In the genomic region with DNA sequence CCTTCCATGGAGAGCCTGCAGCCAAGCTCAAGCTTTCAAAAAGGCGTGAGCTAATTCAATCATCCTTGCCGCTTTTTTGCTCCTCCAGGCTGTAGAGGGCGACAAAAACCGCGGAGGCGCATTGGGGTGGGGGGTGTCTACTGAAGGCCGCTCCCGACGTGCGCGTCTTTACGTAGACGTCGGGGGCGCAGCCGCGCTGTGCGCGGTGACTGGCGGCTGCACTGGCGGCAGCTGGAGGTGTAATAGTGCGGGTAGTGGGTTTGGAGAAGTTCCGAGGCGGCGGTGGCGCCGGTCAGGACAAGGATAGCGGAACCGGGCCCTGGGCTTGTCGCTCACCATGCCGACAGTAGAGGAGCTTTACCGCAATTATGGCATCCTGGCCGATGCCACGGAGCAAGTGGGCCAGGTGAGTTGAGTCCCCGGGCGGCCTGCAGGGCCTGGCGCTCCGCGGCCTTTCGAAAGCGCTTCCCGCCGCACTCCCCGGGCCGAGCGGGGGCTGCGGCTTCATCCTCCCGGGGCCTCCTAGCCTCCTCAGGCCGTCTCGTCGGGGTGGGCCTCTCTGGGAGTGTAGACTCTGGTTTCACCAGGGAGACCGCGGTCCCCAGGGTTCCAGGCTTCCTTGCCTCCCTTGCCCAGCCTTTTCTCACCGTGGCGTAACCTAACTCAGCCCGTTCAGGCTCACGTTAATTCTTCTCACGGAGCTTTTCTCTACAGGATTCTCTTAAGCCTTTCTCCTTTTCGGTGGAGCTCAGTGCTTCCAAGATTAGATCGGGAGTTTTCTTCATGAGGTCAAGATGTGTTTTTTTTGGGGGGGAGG, we compare ENCODE assay signal across 8 cellular contexts. TPM values are rescaled to one million over a fixed set of nuclear protein-coding genes. Genes with fewer than 3 reads are reported as not detected.
DNase-seq lines count a peak whose midpoint lies in the region; ATAC-seq, FAIRE-seq and TF ChIP-seq lines count a peak whose summit lies in the region.

A gene (plus strand): TSS at position 206 of the 817 bp plus-strand sequence. CDS start 132 bp downstream, at position 338.

- FAIRE-seq in endothelial cell of umbilical vein (lab: Jason Lieb, UNC): peak; percentile 92

- H2AFZ ChIP-seq in OCI-LY3 (ENCODE audit: low read depth, low read length): peak within 1 kb of the TSS; percentile 99
- peak within 1 kb of the TSS; percentile 99 for H2AFZ ChIP-seq in endothelial cell of umbilical vein (ENCODE audit: low read depth, low read length)

- CTCF ChIA-PET in endothelial cell of umbilical vein (lab: Charles Lee): interaction anchor here (0.6 to 2.4 kb wide), 16 partner anchors 9 to 540 kb away, joined by 3 to 18 read pairs (median 6); a partner anchor contains a TSS

- H3K9ac ChIP-seq in OCI-LY3 (ENCODE audit: low read length): peak within 1 kb of the TSS; percentile 95
- H3K9ac ChIP-seq in endothelial cell of umbilical vein (replicated peaks; ENCODE audit: extremely low read depth, insufficient read depth, low read length): peak within 1 kb of the TSS; percentile 89

- ATAC-seq in GM21526 (IDR thresholded peaks at IDR 0.05; ENCODE audit: low FRiP score, unreplicated experiment): peak; percentile 99

- TF ChIP-seq POLR2A in endothelial cell of umbilical vein (IDR thresholded peaks at IDR 0.05; ENCODE audit: low read depth, low read length): peak; percentile 91

- DNase-seq in DMS114 treated with DMSO at 0.1 percent for 48 hours (lab: John Stamatoyannopoulos, UW; ENCODE audit: unreplicated experiment) (peak; percentile 84), HuH-7.5 (ENCODE audit: low spot score) (peak; percentile 61), endothelial cell of umbilical vein (ENCODE audit: low read depth, low spot score) (peak; percentile 96), midbrain (lab: John Stamatoyannopoulos, UW) (peak; percentile 94)
- peak; percentile 93 for DNase-seq in activated CD8-positive, alpha-beta memory T cell treated with anti-CD3 and anti-CD28 coated beads, Interleukin-2, amount 50 U/mL, for 48 hours
- DNase-seq in stimulated activated CD8-positive, alpha-beta memory T cell treated with anti-CD3 and anti-CD28 coated beads, Interleukin-2, amount 100 ng/mL, for 1 hour (ENCODE audit: low read depth in 2 of 2): peak; percentile 86 to 87

- H3K9me3 ChIP-seq in OCI-LY3 (ENCODE audit: insufficient read depth, low read length) (no peaks in the 10 kb centered on the region), endothelial cell of umbilical vein (replicated peaks; ENCODE audit: control insufficient read depth, insufficient read depth, low read length) (no peaks in the 10 kb centered on the region)

- no peaks in the 10 kb centered on the region for H3K36me3 ChIP-seq in OCI-LY3 (replicated peaks; ENCODE audit: low read depth, low read length)
- no peaks in the 10 kb centered on the region for H3K36me3 ChIP-seq in endothelial cell of umbilical vein (ENCODE audit: control insufficient read depth in 2 of 2, extremely low read depth in 1 of 2, insufficient read depth in 2 of 2, low read length in 2 of 2)

- H3K4me3 ChIP-seq in OCI-LY3 (ENCODE audit: low read length): peak within 1 kb of the TSS; percentile 93
- H3K4me3 ChIP-seq in endothelial cell of umbilical vein (replicated peaks in 1 of 3; ENCODE audit: insufficient read depth in 1 of 3, low read depth in 1 of 3, low read length in 3 of 3): peak within 1 kb of the TSS; percentile 89 to 98 (median 97)

- H3K4me1 ChIP-seq in OCI-LY3 (ENCODE audit: low read length) (peaks cover 19% of the 10 kb centered on the region), endothelial cell of umbilical vein (ENCODE audit: control insufficient read depth, extremely low read depth, insufficient read depth, low read length) (peaks cover 11% of the 10 kb centered on the region)

- H3K27ac ChIP-seq in OCI-LY3 (ENCODE audit: low read length) (peak within 1 kb of the TSS; percentile 56), endothelial cell of umbilical vein (ENCODE audit: insufficient read depth, low read depth, low read length) (peak within 1 kb of the TSS; percentile 73)

- H3K27me3 ChIP-seq in OCI-LY3 (ENCODE audit: low read depth, low read length) (no peaks in the 10 kb centered on the region), endothelial cell of umbilical vein (ENCODE audit: control insufficient read depth in 2 of 2, insufficient read depth in 2 of 2, low read length in 2 of 2) (no peaks in the 10 kb centered on the region)

- no peaks in the 10 kb centered on the region for H3K9me1 ChIP-seq in endothelial cell of umbilical vein (replicated peaks; ENCODE audit: control insufficient read depth, extremely low read depth, insufficient read depth, low read length)

- POLR2A ChIA-PET in endothelial cell of umbilical vein (lab: Charles Lee): interaction anchor here (0.5 to 2.4 kb wide), 3 partner anchors 34 to 369 kb away, joined by 3 to 13 read pairs (median 4); a partner anchor contains a TSS

- peak within 1 kb of the TSS; percentile 90 for H3K4me2 ChIP-seq in OCI-LY3 (ENCODE audit: low read length)
- peak within 1 kb of the TSS; percentile 99 for H3K4me2 ChIP-seq in endothelial cell of umbilical vein (ENCODE audit: insufficient read depth, low read length)

- H4K20me1 ChIP-seq in OCI-LY3 (ENCODE audit: insufficient read depth, low read length) (peaks cover 34% of the 10 kb centered on the region), endothelial cell of umbilical vein (replicated peaks; ENCODE audit: control insufficient read depth, extremely low read depth, insufficient read depth, low read length) (peaks cover 4% of the 10 kb centered on the region)

- intact Hi-C loops in endothelial cell of umbilical vein (cut with micrococcal nuclease): loop anchor here (1.0 to 5.0 kb wide), 4 partner anchors 47 to 1255 kb away; a partner anchor contains a TSS

- dilution Hi-C loops in endothelial cell of umbilical vein (cut with MboI; ENCODE audit: extremely low pct_ligation_motif_present, low sequenced_read_pairs): no loop called here

- peaks cover 53% of the 10 kb centered on the region for H3K79me2 ChIP-seq in OCI-LY3 (ENCODE audit: low read length)
- peaks cover 51% of the 10 kb centered on the region for H3K79me2 ChIP-seq in endothelial cell of umbilical vein (ENCODE audit: control insufficient read depth, insufficient read depth, low read length)

- TSS peak; percentile 60 for BruUV-seq in endothelial cell of umbilical vein (replicated peaks; lab: Mats Ljungman, UMichigan)

- TF ChIP-seq CTCF in OCI-LY3 (IDR thresholded peaks at IDR 0.05; ENCODE audit: low read depth, low read length): peak; percentile 66
- peak; percentile 74 to 85 for TF ChIP-seq CTCF in endothelial cell of umbilical vein (IDR thresholded peaks at IDR 0.05; ENCODE audit: extremely low read depth in 1 of 2, insufficient read depth in 1 of 2, low read depth in 1 of 2, low read length in 2 of 2)

TF ChIP-seq in endothelial cell of umbilical vein, 7 proteins besides CTCF, POLR2A, EP300 and RAD21:
- TF ChIP-seq POLR2AphosphoS5 (IDR thresholded peaks at IDR 0.05; ENCODE audit: insufficient read depth, low read depth, low read length) (peak; percentile 92), JUN (IDR thresholded peaks at IDR 0.05; ENCODE audit: borderline replicate concordance, insufficient read depth, insufficient read length, low read depth) (no peak)
- TF ChIP-seq, protein P1, sequence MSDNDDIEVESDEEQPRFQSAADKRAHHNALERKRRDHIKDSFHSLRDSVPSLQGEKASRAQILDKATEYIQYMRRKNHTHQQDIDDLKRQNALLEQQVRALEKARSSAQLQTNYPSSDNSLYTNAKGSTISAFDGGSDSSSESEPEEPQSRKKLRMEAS (IDR thresholded peaks at IDR 0.05; ENCODE audit: insufficient read depth, insufficient read length): peak; percentile 8

RNA-seq across cellular contexts. Expression of the gene that starts here (rescaled TPM):
- total RNA-seq in endothelial cell of umbilical vein: 102 and 103 TPM in 2 replicates
- 19.7 and 26.5 TPM in 2 replicates for polyA plus RNA-seq in endothelial cell of umbilical vein
- polyA plus RNA-seq in endothelial cell of umbilical vein (2011; cell fraction: cytosol; rRNA removed): 36.1 and 38.5 TPM in 2 replicates
- polyA plus RNA-seq in endothelial cell of umbilical vein (2011; cell fraction: nucleus; rRNA removed): 36.0 and 48.8 TPM in 2 replicates
- 69.8 and 93.7 TPM in 2 replicates for polyA plus RNA-seq in endothelial cell of umbilical vein (2012)
- polyA minus RNA-seq in endothelial cell of umbilical vein: 58.7 and 71.6 TPM in 2 replicates
- polyA minus RNA-seq in endothelial cell of umbilical vein (2011; cell fraction: cytosol; rRNA and poly(A)+ RNA removed): 47.6 TPM
- 35.7 and 51.7 TPM in 2 replicates for polyA minus RNA-seq in endothelial cell of umbilical vein (2011; cell fraction: nucleus; rRNA and poly(A)+ RNA removed)

Comparison
In these comparisons a context has a peak if more than half of its experiments do, and no peak if none do; other contexts are left out.
1. Peak in every context shown above with its lines: DNase-seq, ATAC-seq, H3K4me3 ChIP-seq and H3K27ac ChIP-seq.